In genomic region chr5:150700600-150701377, GRCh38 we compare ENCODE assay signal across 8 cellular contexts. TPM values are rescaled to one million over a fixed set of nuclear protein-coding genes. Genes with fewer than 3 reads are reported as not detected.
DNase-seq lines count a peak whose midpoint lies in the region; ATAC-seq and TF ChIP-seq lines count a peak whose summit lies in the region.

Gene RBM22, minus strand, starts transcription at chr5:150701062. Its CDS starts 77 bp downstream, at chr5:150700985.

- peak; percentile 85 for TF ChIP-seq CTCF in CD14-positive monocyte (IDR thresholded peaks at IDR 0.05)
- TF ChIP-seq CTCF in dorsolateral prefrontal cortex (IDR thresholded peaks at IDR 0.05 in 54 of 56, conservative IDR thresholded peaks at IDR 0.05 in 2 of 56; ENCODE audit: low read depth in 1 of 56, partially characterized antibody in 56 of 56), result peak; percentile 35 to 83 (median 69)
- peak; percentile 36 to 71 (median 64) for TF ChIP-seq CTCF in right lobe of liver (IDR thresholded peaks at IDR 0.05)

- H3K4me3 ChIP-seq in dorsolateral prefrontal cortex, result peak within 1 kb of the TSS; percentile 75 to 100 (median 98)
- H3K4me3 ChIP-seq in right lobe of liver, result peak within 1 kb of the TSS; percentile 84 to 100 (median 97)

- WGBS in right lobe of liver (ENCODE audit: insufficient coverage, low coverage, low lambda C conversion rate, missing lambda C conversion rate), result 1% methylated on average over 43 of the region's 59 CpGs

- peaks cover 0 to 14% (median 4%) of the 10 kb centered on the region in 4 donors for H3K4me1 ChIP-seq in right lobe of liver

- peak within 1 kb of the TSS; percentile 85 to 100 (median 98) for H3K27ac ChIP-seq in dorsolateral prefrontal cortex
- H3K27ac ChIP-seq in right lobe of liver, result peak within 1 kb of the TSS; percentile 92 to 97 (median 95)

- intact Hi-C loops in CD14-positive monocyte (cut with micrococcal nuclease) (loop anchor here in 1 of 2 donors (5.0 to 10.0 kb wide), 2 partner anchors 54 to 82 kb away; partner anchors contain the start of gene DCTN4), dorsolateral prefrontal cortex (cut with DNase I) (loop anchor here (2.0 to 5.0 kb wide), 5 partner anchors 43 to 250 kb away; partner anchors contain the start of gene DCTN4 (in 2 of the 2)), right lobe of liver (cut with DNase I) (no loop called here)

- DNase-seq in CD14-positive monocyte (ENCODE audit: low spot score), result peak; percentile 86
- peak; percentile 94 for DNase-seq in NCI-H748 (lab: John Stamatoyannopoulos, UW; ENCODE audit: unreplicated experiment)
- DNase-seq in activated CD4-positive, alpha-beta T cell treated with anti-CD3 and anti-CD28 coated beads, Interleukin-2, amount 50 U/mL, for 24 hours (ENCODE audit: low read depth in 1 of 2, low spot score in 1 of 2), result peak; percentile 75 to 87
- DNase-seq in dorsolateral prefrontal cortex, result peak; percentile 89 to 96 (median 95)
- peak; percentile 94 to 95 (median 95) for DNase-seq in right lobe of liver
- peak; percentile 88 to 89 for DNase-seq in stimulated activated CD4-positive, alpha-beta T cell treated with anti-CD3 and anti-CD28 coated beads, Interleukin-4, amount 100 ng/mL, for 4 hours

- peaks cover 33 to 36% of the 10 kb centered on the region in 2 donors for H3K36me3 Mint-ChIP-seq in CD14-positive monocyte

- H3K27me3 ChIP-seq in dorsolateral prefrontal cortex, result no peaks in the 10 kb centered on the region
- no peaks in the 10 kb centered on the region for H3K27me3 ChIP-seq in right lobe of liver

- no peaks in the 10 kb centered on the region for H3K9me3 ChIP-seq in right lobe of liver

- H3K4me3 Mint-ChIP-seq in CD14-positive monocyte, result no peak within 1 kb of the TSS

- no peaks in the 10 kb centered on the region for H3K27me3 Mint-ChIP-seq in CD14-positive monocyte (ENCODE audit: low read depth in 3 of 3)

- H3K9me3 Mint-ChIP-seq in CD14-positive monocyte, result no peaks in the 10 kb centered on the region

- peak; percentile 97 for ATAC-seq in GM19328 (IDR thresholded peaks at IDR 0.05; ENCODE audit: unreplicated experiment)
- peak; percentile 93 for ATAC-seq in HG03520 (IDR thresholded peaks at IDR 0.05; ENCODE audit: unreplicated experiment)
- ATAC-seq in right lobe of liver, result peak; percentile 99

- H3K4me1 Mint-ChIP-seq in CD14-positive monocyte, result peaks cover 13% of the 10 kb centered on the region

- H3K36me3 ChIP-seq in right lobe of liver, result peaks cover 0 to 32% (median 19%) of the 10 kb centered on the region in 4 donors

- peak; percentile 90 for TF ChIP-seq POLR2A in right lobe of liver (IDR thresholded peaks at IDR 0.05)

- no peak within 1 kb of the TSS for H3K27ac Mint-ChIP-seq in CD14-positive monocyte

RNA-seq across cellular contexts. Expression of gene RBM22, which starts in this region (rescaled TPM):
- polyA plus RNA-seq in CD14-positive monocyte, result 10 to 100 TPM; 37.9 to 47.4 TPM
- total RNA-seq in dorsolateral prefrontal cortex, result 10 to 100 TPM; 36.7 to 64.8 (median 47.0) TPM
- 10 to 100 TPM; 12.3 to 19.4 (median 17.7) TPM for total RNA-seq in right lobe of liver

Comparison
In these comparisons a context has a peak if more than half of its experiments do, and no peak if none do; other contexts are left out.
1. Peak in every context shown above with its lines: DNase-seq, ATAC-seq, H3K4me3 ChIP-seq and H3K27ac ChIP-seq.
2. intact Hi-C loops: an anchor here in dorsolateral prefrontal cortex (2.0 to 5.0 kb wide); none called in right lobe of liver.